Comparison of ENCODE assay signal across 9 cellular contexts in the genomic region with DNA sequence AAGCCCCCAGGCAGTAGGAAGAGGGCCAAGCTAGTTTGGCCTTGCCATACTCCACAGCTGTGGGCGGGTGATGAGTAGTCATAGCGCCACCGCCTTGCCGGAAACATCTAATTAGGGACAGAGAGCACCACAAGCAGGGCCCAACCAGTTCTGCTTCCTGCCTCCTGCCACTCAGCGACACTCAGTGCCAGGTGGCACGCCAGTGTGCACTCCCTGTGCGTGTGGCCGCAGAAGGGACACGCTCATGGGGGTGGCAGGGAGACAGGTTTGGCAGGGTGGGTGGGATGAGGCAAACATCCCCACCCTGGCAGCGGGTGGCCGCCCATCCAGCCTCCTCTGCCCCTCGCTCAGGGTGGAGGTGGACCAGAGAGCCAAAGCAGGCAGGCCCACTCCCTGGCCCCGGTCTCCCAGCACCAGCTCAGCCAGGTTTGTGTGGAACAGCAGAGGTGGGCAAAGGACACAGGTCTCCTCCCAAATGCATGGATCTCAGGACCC. TPM values are rescaled to one million over a fixed set of nuclear protein-coding genes. Genes with fewer than 3 reads are reported as not detected.
DNase-seq lines count a peak whose midpoint lies in the region; ATAC-seq and TF ChIP-seq lines count a peak whose summit lies in the region.
"Had no signal": no experiment of that assay in that cellular context is flagged by ENCODE, and none has a peak within 500 bp of the region (broad histone marks: within the 10 kb centered on the region; RNA-seq: fewer than 3 reads in every experiment).

No MANE protein-coding gene starts in this region.

- H3K27ac ChIP-seq in urinary bladder (ENCODE audit: low read depth) = peak overlapping the region; percentile 42
- H3K27ac ChIP-seq: SJSA1 had no signal

- WGBS in urinary bladder = 74% methylated on average over 13 of the region's 13 CpGs

- peak; percentile 76 for ATAC-seq in HG02973 (IDR thresholded peaks at IDR 0.05; ENCODE audit: unreplicated experiment)
- no peak for ATAC-seq in GM21360 (IDR thresholded peaks at IDR 0.05; ENCODE audit: unreplicated experiment)

- H3K4me1 ChIP-seq in urinary bladder (ENCODE audit: insufficient read depth) = no peaks in the 10 kb centered on the region

- TF ChIP-seq CTCF in foreskin fibroblast (IDR thresholded peaks at IDR 0.05; ENCODE audit: low read depth, low read length) = no peak

- H3K4me3 ChIP-seq in foreskin fibroblast (ENCODE audit: low read depth in 1 of 2, low read length in 2 of 2) (no peak overlapping the region), urinary bladder (ENCODE audit: low read depth, low read length) (no peak overlapping the region)
- H3K4me3 ChIP-seq: SJSA1 had no signal

- DNase-seq in NCI-H2107 (lab: John Stamatoyannopoulos, UW) = peak; percentile 19
- DNase-seq in NCI-H2107 treated with DMSO at 0.1 percent for 48 hours (lab: John Stamatoyannopoulos, UW; ENCODE audit: unreplicated experiment) = no peak
- DNase-seq in SW480 (ENCODE audit: low spot score) = peak; percentile 64
- peak; percentile 59 to 69 for DNase-seq in foreskin fibroblast
- DNase-seq in NCI-H82 (lab: John Stamatoyannopoulos, UW) = no peak

- no peaks in the 10 kb centered on the region for H3K36me3 ChIP-seq in urinary bladder (ENCODE audit: insufficient read depth)
- H3K36me3 ChIP-seq: SJSA1 had no signal

RNA-seq across cellular contexts. Expression of a gene that starts 4.9 kb away (rescaled TPM):
- 4.7 TPM for total RNA-seq in urinary bladder
- polyA plus RNA-seq in urinary bladder = 5.1 TPM
- total RNA-seq: SJSA1 had no signal

RNA-seq across cellular contexts. Expression of a gene that starts 11.0 kb away (rescaled TPM):
- 3.0 TPM for total RNA-seq in urinary bladder
- 14.7 TPM for polyA plus RNA-seq in urinary bladder

RNA-seq across cellular contexts. Expression of a gene that starts 42.0 kb away (rescaled TPM):
- 0.85 TPM for total RNA-seq in urinary bladder
- polyA plus RNA-seq in urinary bladder = 2.0 TPM

Comparison
In these comparisons a context has a peak if more than half of its experiments do, and no peak if none do; other contexts are left out.
1. DNase-seq: peak in NCI-H2107 (single experiment), SW480 (single experiment) and foreskin fibroblast (2 of 2); none in NCI-H2107 treated with DMSO at 0.1 percent for 48 hours (single experiment) and NCI-H82 (single experiment).